25 cellular contexts compared by ENCODE assay signal in genomic region chr6:53504438-53505030, GRCh38.
"Had no signal": no experiment of that assay in that cellular context is flagged by ENCODE, and none has a peak within 500 bp of the region (broad histone marks: within the 10 kb centered on the region; RNA-seq: fewer than 3 reads in every experiment).

No MANE protein-coding gene starts in this region.

- H3K27me3 Mint-ChIP-seq: activated CD4-positive, alpha-beta T cell treated with anti-CD3 and anti-CD28 coated beads for 36 hours; activated CD8-positive, alpha-beta T cell treated with anti-CD3 and anti-CD28 coated beads for 36 hours; activated naive CD4-positive, alpha-beta T cell treated with anti-CD3 and anti-CD28 coated beads, Interleukin-2, amount 10 ng/mL, durations not matched to agents 7 days and 5 days; activated naive CD8-positive, alpha-beta T cell treated with anti-CD3 and anti-CD28 coated beads for 36 hours had no signal

- DNase-seq: activated CD4-positive, alpha-beta T cell treated with anti-CD3 and anti-CD28 coated beads for 36 hours; activated CD8-positive, alpha-beta memory T cell treated with anti-CD3 and anti-CD28 coated beads, Interleukin-2, amount 50 U/mL, for 4 hours; activated CD8-positive, alpha-beta T cell treated with anti-CD3 and anti-CD28 coated beads for 36 hours; activated gamma-delta T cell treated with Interleukin-2 at 50 U/mL for 16 hours; activated naive CD4-positive, alpha-beta T cell treated with anti-CD3 and anti-CD28 coated beads, Interleukin-2, amount 10 ng/mL, durations not matched to agents 7 days and 5 days; activated naive CD8-positive, alpha-beta T cell treated with anti-CD3 and anti-CD28 coated beads for 36 hours; activated T-cell treated with anti-CD3 and anti-CD28 coated beads, Interleukin-2, amount 50 U/mL, for 72 hours; brain microvascular endothelial cell; cerebellar nuclear complex; Kasumi-1; NCI-H1092; NCI-H1417; NCI-H1930; NCI-H2107; NCI-H2171 treated with DMSO at 0.1 percent for 48 hours; NCI-H226; NCI-H526; NCI-H774; PC-3; SHP77 treated with DMSO at 0.1 percent for 48 hours; T-helper 2 cell; T1000 had no signal

- H3K27ac Mint-ChIP-seq: activated CD4-positive, alpha-beta T cell treated with anti-CD3 and anti-CD28 coated beads for 36 hours; activated CD8-positive, alpha-beta T cell treated with anti-CD3 and anti-CD28 coated beads for 36 hours; activated naive CD4-positive, alpha-beta T cell treated with anti-CD3 and anti-CD28 coated beads, Interleukin-2, amount 10 ng/mL, durations not matched to agents 7 days and 5 days; activated naive CD8-positive, alpha-beta T cell treated with anti-CD3 and anti-CD28 coated beads for 36 hours; activated T-cell treated with anti-CD3 and anti-CD28 coated beads, Interleukin-2, amount 50 U/mL, for 72 hours; activated T-helper 2 cell treated with anti-CD3 and anti-CD28 coated beads, Interferon-gamma antibody, Interleukin-2, Interleukin-4, amounts not matched to agents 10 μg/mL and 5 μg/mL and 100 μg/mL, durations not matched to agents 14 hours and 24 hours and 36 hours had no signal

- ATAC-seq: activated CD4-positive, alpha-beta T cell treated with anti-CD3 and anti-CD28 coated beads for 36 hours; activated CD8-positive, alpha-beta T cell treated with anti-CD3 and anti-CD28 coated beads for 36 hours; activated T-cell treated with anti-CD3 and anti-CD28 coated beads, Interleukin-2, amount 50 U/mL, for 72 hours; K562; PC-3 had no signal

- H3K27me3 ChIP-seq: brain microvascular endothelial cell had no signal

- H3K27ac ChIP-seq: brain microvascular endothelial cell, VCaP had no signal

- H3K4me1 Mint-ChIP-seq: activated CD4-positive, alpha-beta T cell treated with anti-CD3 and anti-CD28 coated beads for 36 hours; activated naive CD4-positive, alpha-beta T cell treated with anti-CD3 and anti-CD28 coated beads, Interleukin-2, amount 10 ng/mL, durations not matched to agents 7 days and 5 days; activated naive CD8-positive, alpha-beta T cell treated with anti-CD3 and anti-CD28 coated beads for 36 hours had no signal

- H3K4me3 Mint-ChIP-seq: activated CD4-positive, alpha-beta T cell treated with anti-CD3 and anti-CD28 coated beads for 36 hours; activated CD8-positive, alpha-beta T cell treated with anti-CD3 and anti-CD28 coated beads for 36 hours; activated naive CD4-positive, alpha-beta T cell treated with anti-CD3 and anti-CD28 coated beads, Interleukin-2, amount 10 ng/mL, durations not matched to agents 7 days and 5 days; activated naive CD8-positive, alpha-beta T cell treated with anti-CD3 and anti-CD28 coated beads for 36 hours; activated T-cell treated with anti-CD3 and anti-CD28 coated beads, Interleukin-2, amount 50 U/mL, for 72 hours had no signal

- H3K9me3 Mint-ChIP-seq: activated CD8-positive, alpha-beta T cell treated with anti-CD3 and anti-CD28 coated beads for 36 hours; activated naive CD4-positive, alpha-beta T cell treated with anti-CD3 and anti-CD28 coated beads, Interleukin-2, amount 10 ng/mL, durations not matched to agents 7 days and 5 days; activated naive CD8-positive, alpha-beta T cell treated with anti-CD3 and anti-CD28 coated beads for 36 hours; activated T-cell treated with anti-CD3 and anti-CD28 coated beads, Interleukin-2, amount 50 U/mL, for 72 hours; activated T-helper 2 cell treated with anti-CD3 and anti-CD28 coated beads, Interferon-gamma antibody, Interleukin-2, Interleukin-4, amounts not matched to agents 10 μg/mL and 5 μg/mL and 100 μg/mL, durations not matched to agents 14 hours and 24 hours and 36 hours had no signal

- H3K4me3 ChIP-seq: K562 had no signal

- FAIRE-seq: K562 had no signal
